In the genomic region with DNA sequence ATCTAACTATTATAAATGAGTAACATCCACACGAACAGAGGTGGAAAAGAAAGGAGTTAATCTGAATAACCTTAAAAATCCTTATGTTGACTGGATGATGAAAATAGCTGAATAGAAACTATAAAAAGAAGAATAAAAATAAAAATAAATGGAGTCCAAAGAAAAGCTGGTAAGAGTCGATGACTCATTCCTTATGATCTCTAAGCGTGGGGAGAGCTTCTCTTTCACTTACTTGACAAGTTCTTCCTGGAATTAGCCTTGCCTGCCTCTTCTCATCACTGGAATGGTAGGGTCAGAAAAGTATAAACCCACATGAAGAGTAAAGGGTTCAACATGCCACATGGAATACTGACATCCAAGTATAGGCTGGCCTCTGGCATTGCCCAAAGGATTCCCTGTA, we compare ENCODE assay signal across 21 cellular contexts.
DNase-seq lines count a peak whose midpoint lies in the region; TF ChIP-seq lines count a peak whose summit lies in the region.
"Had no signal": no experiment of that assay in that cellular context is flagged by ENCODE, and none has a peak within 500 bp of the region (broad histone marks: within the 10 kb centered on the region; RNA-seq: fewer than 3 reads in every experiment).

No MANE protein-coding gene starts in this region.

- H3K4me1 ChIP-seq in ovary (ENCODE audit: insufficient read depth) = no peaks in the 10 kb centered on the region
- H3K4me1 ChIP-seq: uterus had no signal

- TF ChIP-seq CTCF in AG10803 (conservative IDR thresholded peaks at IDR 0.05; ENCODE audit: low read length) (no peak), brain microvascular endothelial cell (IDR thresholded peaks at IDR 0.05; ENCODE audit: low read depth, low read length, missing control alignments) (no peak), ovary (IDR thresholded peaks at IDR 0.05) (no peak), coronary artery (IDR thresholded peaks at IDR 0.05) (no peak)

- no peaks in the 10 kb centered on the region for H3K9me3 ChIP-seq in ovary
- H3K9me3 ChIP-seq: uterus had no signal

- peak; percentile 21 for DNase-seq in AG10803 (ENCODE audit: low read depth)
- peak; percentile 39 for DNase-seq in LHCN-M2 (ENCODE audit: low read depth)
- peak; percentile 42 for DNase-seq in brain microvascular endothelial cell
- peak; percentile 28 for DNase-seq in foreskin melanocyte
- no peak for DNase-seq in activated T-helper 1 cell treated with anti-CD3 and anti-CD28 coated beads, Interleukin-12 subunit alpha, Interleukin-12 subunit beta, Interleukin-2, Interleukin-4 antibody, amounts not matched to agents 30 ng/mL and 10 ng/mL and 1 ng/mL, durations not matched to agents 14 hours and 24 hours and 36 hours (ENCODE audit: low spot score)
- no peak for DNase-seq in activated T-cell treated with anti-CD3 and anti-CD28 coated beads, Interleukin-2, amount 50 U/mL, for 48 hours
- no peak for DNase-seq in ovary
- no peak for DNase-seq in coronary artery (ENCODE audit: low spot score)
- DNase-seq: activated CD4-positive, CD25-positive, alpha-beta regulatory T cell treated with anti-CD3 and anti-CD28 coated beads, Interleukin-2, amount 50 U/mL, for 72 hours; activated gamma-delta T cell treated with Interleukin-2 at 50 U/mL for 16 hours; amygdala; glutamatergic neuron; NCI-H1092 treated with DMSO at 0.1 percent for 48 hours; NCI-H526 treated with DMSO at 0.1 percent for 48 hours; posterior cingulate gyrus; SHP77 treated with DMSO at 0.1 percent for 48 hours; stimulated activated CD4-positive, alpha-beta T cell treated with anti-CD3 and anti-CD28 coated beads, Interleukin-4, amount 100 ng/mL, for 4 hours; substantia nigra; uterus had no signal

- H3K36me3 ChIP-seq in brain microvascular endothelial cell (replicated peaks) (no peaks in the 10 kb centered on the region), ovary (no peaks in the 10 kb centered on the region)
- H3K36me3 ChIP-seq: uterus had no signal

- no peak overlapping the region for H3K27ac Mint-ChIP-seq in activated T-helper 1 cell treated with anti-CD3 and anti-CD28 coated beads, Interleukin-12 subunit alpha, Interleukin-12 subunit beta, Interleukin-2, Interleukin-4 antibody, amounts not matched to agents 30 ng/mL and 10 ng/mL and 1 ng/mL, durations not matched to agents 14 hours and 24 hours and 36 hours
- H3K27ac Mint-ChIP-seq: T-helper 2 cell treated with Interferon-gamma antibody and Interleukin-4, amounts not matched to agents 5 μg/mL and 100 μg/mL, for 36 hours had no signal

- H3K36me3 Mint-ChIP-seq in activated T-helper 1 cell treated with anti-CD3 and anti-CD28 coated beads, Interleukin-12 subunit alpha, Interleukin-12 subunit beta, Interleukin-2, Interleukin-4 antibody, amounts not matched to agents 30 ng/mL and 10 ng/mL and 1 ng/mL, durations not matched to agents 14 hours and 24 hours and 36 hours (ENCODE audit: low read depth) = no peaks in the 10 kb centered on the region

- intact Hi-C loops in activated T-helper 1 cell treated with anti-CD3 and anti-CD28 coated beads, Interleukin-12 subunit alpha, Interleukin-12 subunit beta, Interleukin-2, Interleukin-4 antibody, amounts not matched to agents 30 ng/mL and 10 ng/mL and 1 ng/mL, durations not matched to agents 14 hours and 24 hours and 36 hours (cut with micrococcal nuclease) = no loop called here
- intact Hi-C loops in ovary (cut with DNase I) = no loop called here

- peaks cover 8% of the 10 kb centered on the region for H3K27me3 Mint-ChIP-seq in activated T-helper 1 cell treated with anti-CD3 and anti-CD28 coated beads, Interleukin-12 subunit alpha, Interleukin-12 subunit beta, Interleukin-2, Interleukin-4 antibody, amounts not matched to agents 30 ng/mL and 10 ng/mL and 1 ng/mL, durations not matched to agents 14 hours and 24 hours and 36 hours (ENCODE audit: insufficient read depth)

- no peak overlapping the region for H3K27ac ChIP-seq in brain microvascular endothelial cell
- no peak overlapping the region for H3K27ac ChIP-seq in ovary
- no peak overlapping the region for H3K27ac ChIP-seq in coronary artery
- H3K27ac ChIP-seq: uterus had no signal

- no peaks in the 10 kb centered on the region for H3K9me3 Mint-ChIP-seq in activated T-helper 1 cell treated with anti-CD3 and anti-CD28 coated beads, Interleukin-12 subunit alpha, Interleukin-12 subunit beta, Interleukin-2, Interleukin-4 antibody, amounts not matched to agents 30 ng/mL and 10 ng/mL and 1 ng/mL, durations not matched to agents 14 hours and 24 hours and 36 hours
- H3K9me3 Mint-ChIP-seq: T-helper 2 cell treated with Interferon-gamma antibody and Interleukin-4, amounts not matched to agents 5 μg/mL and 100 μg/mL, for 36 hours had no signal

- no peak overlapping the region for H3K4me3 Mint-ChIP-seq in activated T-helper 1 cell treated with anti-CD3 and anti-CD28 coated beads, Interleukin-12 subunit alpha, Interleukin-12 subunit beta, Interleukin-2, Interleukin-4 antibody, amounts not matched to agents 30 ng/mL and 10 ng/mL and 1 ng/mL, durations not matched to agents 14 hours and 24 hours and 36 hours
- H3K4me3 Mint-ChIP-seq: T-helper 2 cell treated with Interferon-gamma antibody and Interleukin-4, amounts not matched to agents 5 μg/mL and 100 μg/mL, for 36 hours had no signal

- H3K27me3 ChIP-seq in brain microvascular endothelial cell (replicated peaks) = no peaks in the 10 kb centered on the region
- H3K27me3 ChIP-seq in ovary = no peaks in the 10 kb centered on the region
- H3K27me3 ChIP-seq: uterus had no signal

- TF ChIP-seq POLR2A in ovary (IDR thresholded peaks at IDR 0.05) = no peak

- in situ Hi-C loops in brain microvascular endothelial cell (cut with HindIII; ENCODE audit: low pct_ligation_motif_present, low sequenced_read_pairs) = no loop called here

- H3K4me3 ChIP-seq in AG10803 (ENCODE audit: low read length) (no peak overlapping the region), brain microvascular endothelial cell (ENCODE audit: low read depth, low read length) (no peak overlapping the region), ovary (no peak overlapping the region), coronary artery (no peak overlapping the region)
- H3K4me3 ChIP-seq: K562, uterus had no signal

- WGBS in ovary, 3 donors = 60 to 70% (median 69%) methylated on average over 3 of the region's 3 CpGs

- H3K4me1 Mint-ChIP-seq in activated T-helper 1 cell treated with anti-CD3 and anti-CD28 coated beads, Interleukin-12 subunit alpha, Interleukin-12 subunit beta, Interleukin-2, Interleukin-4 antibody, amounts not matched to agents 30 ng/mL and 10 ng/mL and 1 ng/mL, durations not matched to agents 14 hours and 24 hours and 36 hours (ENCODE audit: low read depth) = no peaks in the 10 kb centered on the region

- no peak for TF ChIP-seq EP300 in ovary (IDR thresholded peaks at IDR 0.05)

Comparison
In these comparisons a context has a peak if more than half of its experiments do, and no peak if none do; other contexts are left out.
1. DNase-seq: peak in AG10803 (single experiment), LHCN-M2 (single experiment), brain microvascular endothelial cell (single experiment) and foreskin melanocyte (single experiment); none in activated T-helper 1 cell treated with anti-CD3 and anti-CD28 coated beads, Interleukin-12 subunit alpha, Interleukin-12 subunit beta, Interleukin-2, Interleukin-4 antibody, amounts not matched to agents 30 ng/mL and 10 ng/mL and 1 ng/mL, durations not matched to agents 14 hours and 24 hours and 36 hours (single experiment), activated T-cell treated with anti-CD3 and anti-CD28 coated beads, Interleukin-2, amount 50 U/mL, for 48 hours (0 of 2), ovary (0 of 5) and coronary artery (single experiment).